Comparison of ENCODE assay signal across 22 cellular contexts in genomic region chr6:143146186-143146831, GRCh38.
DNase-seq lines count a peak whose midpoint lies in the region; ATAC-seq lines count a peak whose summit lies in the region.
"Had no signal": no experiment of that assay in that cellular context is flagged by ENCODE, and none has a peak within 500 bp of the region (broad histone marks: within the 10 kb centered on the region; RNA-seq: fewer than 3 reads in every experiment).

No MANE protein-coding gene starts in this region.

- ATAC-seq in GM18502 (IDR thresholded peaks at IDR 0.05; ENCODE audit: poor library complexity, unreplicated experiment), result peak; percentile 55
- peak; percentile 78 for ATAC-seq in GM19351 (IDR thresholded peaks at IDR 0.05; ENCODE audit: unreplicated experiment)
- ATAC-seq in HG02759 (IDR thresholded peaks at IDR 0.05; ENCODE audit: unreplicated experiment), result peak; percentile 63
- no peak for ATAC-seq in HG03159 (IDR thresholded peaks at IDR 0.05; ENCODE audit: unreplicated experiment)
- ATAC-seq: effector memory CD8-positive, alpha-beta T cell; foreskin keratinocyte; heart right ventricle had no signal

- peak; percentile 20 for DNase-seq in OCI-M1 (lab: John Stamatoyannopoulos, UW)
- no peak for DNase-seq in middle frontal gyrus (ENCODE audit: extremely low spot score, low spot score)
- no peak for DNase-seq in stimulated activated CD4-positive, alpha-beta T cell treated with anti-CD3 and anti-CD28 coated beads, Interleukin-1b, Interleukin-23, amount 100 ng/mL, for 48 hours
- DNase-seq: activated CD4-positive, CD25-positive, alpha-beta regulatory T cell; activated T-cell treated with anti-CD3 and anti-CD28 coated beads, Interleukin-2, amount 50 U/mL, for 1 hour; amygdala; CD4-positive, CD25-positive, alpha-beta regulatory T cell; colonic mucosa; effector memory CD8-positive, alpha-beta T cell; foreskin keratinocyte; H9; heart right ventricle; mammary epithelial cell; NCI-H1694; NCI-H2171; NCI-H526; SJCRH30; stimulated activated CD8-positive, alpha-beta memory T cell treated with anti-CD3 and anti-CD28 coated beads, Interleukin-4, amount 100 ng/mL, for 48 hours had no signal
